9 cellular contexts compared by ENCODE assay signal in the genomic region with DNA sequence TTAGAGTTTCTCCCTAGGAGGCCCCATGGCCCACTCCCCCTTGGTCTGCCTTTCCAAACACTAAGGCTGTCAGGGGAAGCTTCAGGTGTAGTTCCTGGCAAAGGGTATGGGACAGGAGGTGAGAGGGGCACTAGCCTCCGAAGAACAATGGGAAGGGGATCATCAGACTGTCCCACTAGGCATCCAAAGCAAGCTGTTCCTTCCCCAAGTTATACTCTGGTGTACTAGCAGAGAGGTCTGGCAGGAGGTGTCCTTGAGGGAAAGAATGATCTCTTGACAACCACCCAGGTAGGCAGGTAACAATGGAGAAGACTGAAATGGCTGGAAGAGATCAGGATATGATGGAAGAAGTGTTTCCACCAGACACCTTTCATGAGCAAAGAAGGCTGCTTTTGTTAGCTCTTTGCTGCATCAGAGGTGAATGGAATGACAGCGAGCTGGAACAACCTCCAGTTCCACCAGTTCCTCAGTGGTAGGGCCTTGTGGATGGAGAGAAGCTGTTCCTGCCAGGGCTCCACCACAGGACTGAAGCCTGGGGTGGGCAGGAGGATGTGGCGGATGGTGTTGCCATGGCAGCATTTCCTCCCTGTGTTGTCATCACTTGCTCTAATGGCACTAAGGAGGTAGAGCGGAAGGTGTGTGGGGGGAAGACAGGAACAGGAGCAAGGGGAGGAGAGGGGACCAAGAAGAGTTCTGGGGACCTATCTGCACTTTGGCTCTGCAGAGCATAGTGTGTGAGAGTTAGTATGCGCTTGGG. TPM values are rescaled to one million over a fixed set of nuclear protein-coding genes. Genes with fewer than 3 reads are reported as not detected.
DNase-seq lines count a peak whose midpoint lies in the region; ATAC-seq and TF ChIP-seq lines count a peak whose summit lies in the region.
"Had no signal": no experiment of that assay in that cellular context is flagged by ENCODE, and none has a peak within 500 bp of the region (broad histone marks: within the 10 kb centered on the region; RNA-seq: fewer than 3 reads in every experiment).

No MANE protein-coding gene starts in this region.

- peaks cover 24% of the 10 kb centered on the region for H3K27me3 Mint-ChIP-seq in neural progenitor cell (ENCODE audit: insufficient read depth, low read depth)

- H3K4me1 ChIP-seq in DOHH2 (ENCODE audit: control insufficient read depth, low read length) (peaks cover 55% of the 10 kb centered on the region), MM.1S (ENCODE audit: low read length) (peaks cover 28% of the 10 kb centered on the region), neural progenitor cell (peaks cover 25% of the 10 kb centered on the region)

- H3K27me3 ChIP-seq in DOHH2 (ENCODE audit: control insufficient read depth, low read length) (no peaks in the 10 kb centered on the region), MM.1S (replicated peaks; ENCODE audit: insufficient read depth, low read length) (no peaks in the 10 kb centered on the region), neural progenitor cell (peaks cover 81% of the 10 kb centered on the region)

- ATAC-seq in GM21381 (IDR thresholded peaks at IDR 0.05; ENCODE audit: unreplicated experiment): peak; percentile 45

- no peaks in the 10 kb centered on the region for H3K9me3 Mint-ChIP-seq in neural progenitor cell

- H4K20me1 ChIP-seq in DOHH2 (ENCODE audit: control insufficient read depth, insufficient read depth, low read depth, low read length): no peaks in the 10 kb centered on the region
- no peaks in the 10 kb centered on the region; the same call in 1 of the 2 replicates for H4K20me1 ChIP-seq in MM.1S (ENCODE audit: insufficient read depth, low read length)
- H4K20me1 ChIP-seq in neural progenitor cell (ENCODE audit: low read depth): peaks cover 23% of the 10 kb centered on the region

- peaks cover 8% of the 10 kb centered on the region for H3K36me3 ChIP-seq in DOHH2 (ENCODE audit: control insufficient read depth, low read length)
- H3K36me3 ChIP-seq in MM.1S (replicated peaks; ENCODE audit: insufficient read depth, low read length): no peaks in the 10 kb centered on the region
- no peaks in the 10 kb centered on the region for H3K36me3 ChIP-seq in neural progenitor cell

- H3K9ac ChIP-seq in MM.1S (ENCODE audit: low read length): peak overlapping the region; percentile 76; the same call in 1 of the 2 replicates
- no peak overlapping the region for H3K9ac ChIP-seq in neural progenitor cell

- H3K9me3 ChIP-seq in DOHH2 (ENCODE audit: control insufficient read depth, insufficient read depth, low read length) (no peaks in the 10 kb centered on the region), MM.1S (replicated peaks; ENCODE audit: insufficient read depth, low read length) (no peaks in the 10 kb centered on the region), neural progenitor cell (ENCODE audit: low read depth) (no peaks in the 10 kb centered on the region)

- no peaks in the 10 kb centered on the region for H3K36me3 Mint-ChIP-seq in neural progenitor cell

- H3K4me3 Mint-ChIP-seq in neural progenitor cell: peak overlapping the region; percentile 68

- H3K9me2 ChIP-seq in DOHH2 (replicated peaks; ENCODE audit: control insufficient read depth, low read length) (no peaks in the 10 kb centered on the region), MM.1S (replicated peaks; ENCODE audit: insufficient read depth, low read length) (no peaks in the 10 kb centered on the region)

- H3K4me3 ChIP-seq in DOHH2 (ENCODE audit: low read length) (peak overlapping the region; percentile 83), MM.1S (ENCODE audit: low read length) (peak overlapping the region; percentile 80), neural progenitor cell (no peak overlapping the region)

- TF ChIP-seq CTCF in DOHH2 (IDR thresholded peaks at IDR 0.05; ENCODE audit: low read depth, low read length, poor library complexity, severe bottlenecking) (no peak), MM.1S (IDR thresholded peaks at IDR 0.05; ENCODE audit: low read length) (no peak), neural progenitor cell (IDR thresholded peaks at IDR 0.05) (no peak)

- DNase-seq in MM.1S: peak; percentile 37
- DNase-seq in activated T-cell treated with anti-CD3 and anti-CD28 coated beads, Interleukin-2, amount 50 U/mL, for 1 hour: peak; percentile 71
- no peak for DNase-seq in neural progenitor cell (ENCODE audit: low spot score)
- DNase-seq in NCI-H82 (lab: John Stamatoyannopoulos, UW): no peak
- DNase-seq in DMS114 treated with DMSO at 0.1 percent for 48 hours (lab: John Stamatoyannopoulos, UW; ENCODE audit: unreplicated experiment): no peak
- no peak for DNase-seq in SKM-1 (lab: John Stamatoyannopoulos, UW; ENCODE audit: unreplicated experiment)

- H2AFZ ChIP-seq in MM.1S (ENCODE audit: low read length): no peak overlapping the region
- no peak overlapping the region for H2AFZ ChIP-seq in neural progenitor cell (replicated peaks)

- H3K27ac Mint-ChIP-seq in neural progenitor cell: peak overlapping the region; percentile 35

- peaks cover 44% of the 10 kb centered on the region for H3K4me1 Mint-ChIP-seq in neural progenitor cell

- H3K27ac ChIP-seq in DOHH2 (ENCODE audit: low read depth, low read length) (peak overlapping the region; percentile 43), MM.1S (ENCODE audit: low read length) (peak overlapping the region; percentile 46; the same call in 1 of the 2 replicates), neural progenitor cell (no peak overlapping the region)
- H3K27ac ChIP-seq: epithelial cell of prostate had no signal

- H3K4me2 ChIP-seq in DOHH2 (ENCODE audit: low read length): peak overlapping the region; percentile 93
- H3K4me2 ChIP-seq in MM.1S (ENCODE audit: low read depth, low read length): peak overlapping the region; percentile 72
- no peak overlapping the region for H3K4me2 ChIP-seq in neural progenitor cell

- H3F3A ChIP-seq in DOHH2 (ENCODE audit: control insufficient read depth, insufficient read depth) (peaks cover 6% of the 10 kb centered on the region), MM.1S (ENCODE audit: insufficient read depth, low read length) (peaks cover 19% of the 10 kb centered on the region), neural progenitor cell (ENCODE audit: low read depth) (peaks cover 51% of the 10 kb centered on the region)

- H3K79me2 ChIP-seq in DOHH2 (ENCODE audit: control insufficient read depth, low read length): peaks cover 41% of the 10 kb centered on the region
- peaks cover 44% of the 10 kb centered on the region for H3K79me2 ChIP-seq in MM.1S (ENCODE audit: low read length)
- H3K79me2 ChIP-seq in neural progenitor cell (ENCODE audit: low read depth): peaks cover 4% of the 10 kb centered on the region

RNA-seq across cellular contexts. Expression of gene AGAP2, which starts 2.3 kb away (rescaled TPM):
- 1.7 and 2.7 TPM in 2 replicates for total RNA-seq in neural progenitor cell (ENCODE audit: low replicate concordance)

RNA-seq across cellular contexts. Expression of gene TSPAN31, which starts 4.0 kb away (rescaled TPM):
- total RNA-seq in neural progenitor cell (ENCODE audit: low replicate concordance): 57.6 and 61.3 TPM in 2 replicates

RNA-seq across cellular contexts. Expression of gene CDK4, which starts 11.3 kb away (rescaled TPM):
- total RNA-seq in neural progenitor cell (ENCODE audit: low replicate concordance): 169 and 348 TPM in 2 replicates

RNA-seq across cellular contexts. Expression of gene MARCHF9, which starts 14.1 kb away (rescaled TPM):
- 8.1 and 11.9 TPM in 2 replicates for total RNA-seq in neural progenitor cell (ENCODE audit: low replicate concordance)

RNA-seq across cellular contexts. Expression of gene CYP27B1, which starts 26.0 kb away (rescaled TPM):
- total RNA-seq in neural progenitor cell (ENCODE audit: low replicate concordance): 0.17 and 0.99 TPM in 2 replicates

Comparison
In these comparisons a context has a peak if more than half of its experiments do, and no peak if none do; other contexts are left out.
1. DNase-seq: peak in MM.1S (single experiment) and activated T-cell treated with anti-CD3 and anti-CD28 coated beads, Interleukin-2, amount 50 U/mL, for 1 hour (single experiment); none in neural progenitor cell (single experiment), NCI-H82 (single experiment), DMS114 treated with DMSO at 0.1 percent for 48 hours (single experiment) and SKM-1 (single experiment).